Comparison of ENCODE assay signal across 9 cellular contexts in genomic region chr6:168247456-168248147, GRCh38.
DNase-seq lines count a peak whose midpoint lies in the region; ATAC-seq and TF ChIP-seq lines count a peak whose summit lies in the region.
"Had no signal": no experiment of that assay in that cellular context is flagged by ENCODE, and none has a peak within 500 bp of the region (broad histone marks: within the 10 kb centered on the region; RNA-seq: fewer than 3 reads in every experiment).

No MANE protein-coding gene starts in this region.

- peak overlapping the region; percentile 10 for H3K27ac Mint-ChIP-seq in osteocyte (ENCODE audit: unreplicated experiment)
- H3K27ac Mint-ChIP-seq: T-helper 1 cell treated with Interleukin-12 subunit alpha and Interleukin-12 subunit beta and Interleukin-4 antibody, amounts not matched to agents 30 μg/mL and 1 μg/mL, for 36 hours had no signal

- peaks cover 14% of the 10 kb centered on the region for H3K4me1 Mint-ChIP-seq in osteocyte (ENCODE audit: unreplicated experiment)

- TF ChIP-seq CTCF in body of pancreas (IDR thresholded peaks at IDR 0.05) (no peak), osteocyte (IDR thresholded peaks at IDR 0.05) (no peak)

- H3K9me3 ChIP-seq in body of pancreas, result no peaks in the 10 kb centered on the region

- no peak for TF ChIP-seq POLR2A in body of pancreas (IDR thresholded peaks at IDR 0.05)

- H3K9me3 Mint-ChIP-seq in osteocyte (ENCODE audit: unreplicated experiment), result no peaks in the 10 kb centered on the region
- H3K9me3 Mint-ChIP-seq: T-helper 1 cell treated with Interleukin-12 subunit alpha and Interleukin-12 subunit beta and Interleukin-4 antibody, amounts not matched to agents 30 μg/mL and 1 μg/mL, for 36 hours had no signal

- peaks cover 32% of the 10 kb centered on the region for H3K27me3 Mint-ChIP-seq in osteocyte (ENCODE audit: unreplicated experiment)

- intact Hi-C loops in body of pancreas (cut with DNase I), result no loop called here

- WGBS in body of pancreas, 2 donors, result 21 to 23% methylated on average over 15 to 16 of the region's 16 CpGs

- peak; percentile 62 for DNase-seq in DMS 273 (lab: John Stamatoyannopoulos, UW; ENCODE audit: unreplicated experiment)
- peak; percentile 94 for DNase-seq in NCI-H1105 (lab: John Stamatoyannopoulos, UW)
- DNase-seq in body of pancreas, result peak; percentile 68 to 82 (median 79)
- no peak for DNase-seq in osteocyte (ENCODE audit: extremely low spot score, unreplicated experiment)
- DNase-seq in T-helper 2 cell, result no peak

- no peaks in the 10 kb centered on the region for H3K36me3 Mint-ChIP-seq in osteocyte (ENCODE audit: unreplicated experiment)

- no peak overlapping the region for H3K4me3 Mint-ChIP-seq in osteocyte (ENCODE audit: unreplicated experiment)
- H3K4me3 Mint-ChIP-seq: T-helper 1 cell treated with Interleukin-12 subunit alpha and Interleukin-12 subunit beta and Interleukin-4 antibody, amounts not matched to agents 30 μg/mL and 1 μg/mL, for 36 hours had no signal

- H3K27ac ChIP-seq in body of pancreas, result peak overlapping the region in 2 of 4 donors; percentile 7 to 52

- H3K27me3 ChIP-seq in body of pancreas, result no peaks in the 10 kb centered on the region

- H3K4me1 ChIP-seq in body of pancreas, result peaks cover 13% of the 10 kb centered on the region

- ATAC-seq in body of pancreas (peak; percentile 87), GM19397 (IDR thresholded peaks at IDR 0.05; ENCODE audit: unreplicated experiment) (no peak), HG02852 (IDR thresholded peaks at IDR 0.05; ENCODE audit: unreplicated experiment) (no peak), HG02610 (IDR thresholded peaks at IDR 0.05; ENCODE audit: unreplicated experiment) (no peak)

- H3K4me3 ChIP-seq in body of pancreas, result no peak overlapping the region

- H3K36me3 ChIP-seq in body of pancreas (replicated peaks in 1 of 2; ENCODE audit: insufficient read depth in 1 of 2, low read depth in 2 of 2), result no peaks in the 10 kb centered on the region

Comparison
In these comparisons a context has a peak if more than half of its experiments do, and no peak if none do; other contexts are left out.
1. DNase-seq: peak in DMS 273 (single experiment), NCI-H1105 (single experiment) and body of pancreas (4 of 4); none in osteocyte (single experiment) and T-helper 2 cell (0 of 5).